Comparison of ENCODE assay signal across 10 cellular contexts in the genomic region with DNA sequence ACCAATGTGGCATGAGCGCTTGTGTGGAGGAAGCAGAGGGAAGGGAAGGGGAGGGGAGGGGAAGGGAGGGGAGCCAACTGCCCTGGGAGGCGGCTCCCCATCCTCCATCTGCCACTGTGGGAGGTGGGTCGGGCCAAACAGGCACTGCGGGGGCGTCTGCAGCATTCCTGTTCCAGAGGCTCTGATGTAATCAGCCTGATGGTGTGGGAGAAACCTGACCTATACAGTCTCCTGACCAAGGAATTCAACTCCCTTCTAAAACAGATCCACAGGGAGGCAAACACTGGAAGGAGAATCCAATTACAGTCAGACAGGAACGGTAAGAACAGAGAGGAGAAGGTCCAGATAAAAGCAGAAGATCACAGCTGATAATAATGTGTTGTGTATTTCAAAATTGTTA.
A peak's percentile ranks its signal among the peaks of the same experiment; 100 is the strongest.
DNase-seq lines count a peak whose midpoint lies in the region; ATAC-seq, FAIRE-seq and TF ChIP-seq lines count a peak whose summit lies in the region.
"Had no signal": no experiment of that assay in that cellular context is flagged by ENCODE, and none has a peak within 500 bp of the region (broad histone marks: within the 10 kb centered on the region; RNA-seq: fewer than 3 reads in every experiment).

No MANE protein-coding gene starts in this region.

- TF ChIP-seq POLR2A in H54 (IDR thresholded peaks at IDR 0.05; ENCODE audit: low read depth, low read length) = no peak

- intact Hi-C loops in pancreas (cut with DNase I) = no loop called here

- H3K9me3 Mint-ChIP-seq in glutamatergic neuron (ENCODE audit: unreplicated experiment) = peaks cover 6% of the 10 kb centered on the region

- H3K4me3 Mint-ChIP-seq in glutamatergic neuron (ENCODE audit: unreplicated experiment) = peak overlapping the region; percentile 52
- H3K4me3 Mint-ChIP-seq: activated CD8-positive, alpha-beta memory T cell treated with anti-CD3 and anti-CD28 coated beads, Interleukin-2, amount 10 ng/mL, durations not matched to agents 7 days and 5 days had no signal

- peak in 3 of 4 donors; percentile 51 to 83 (median 77) for ATAC-seq in pancreas
- ATAC-seq: activated CD8-positive, alpha-beta memory T cell treated with anti-CD3 and anti-CD28 coated beads, Interleukin-2, amount 10 ng/mL, durations not matched to agents 7 days and 5 days had no signal

- WGBS in pancreas, 2 donors = 25 to 27% methylated on average over 6 of the region's 6 CpGs

- no peak overlapping the region for H3K27ac ChIP-seq in pancreas

- FAIRE-seq in pancreas (lab: Jason Lieb, UNC) (no peak), H54 (lab: Jason Lieb, UNC) (no peak)

- no peaks in the 10 kb centered on the region for H3K36me3 Mint-ChIP-seq in glutamatergic neuron (ENCODE audit: unreplicated experiment)
- H3K36me3 Mint-ChIP-seq: activated CD8-positive, alpha-beta memory T cell treated with anti-CD3 and anti-CD28 coated beads, Interleukin-2, amount 10 ng/mL, durations not matched to agents 7 days and 5 days had no signal

- TF ChIP-seq CTCF in glutamatergic neuron (IDR thresholded peaks at IDR 0.05; ENCODE audit: partially characterized antibody, unreplicated experiment) (no peak), pancreas (IDR thresholded peaks at IDR 0.05) (no peak)

- peaks cover 8% of the 10 kb centered on the region for H3K27me3 Mint-ChIP-seq in glutamatergic neuron (ENCODE audit: unreplicated experiment)

- peaks cover 0 to 5% (median 0%) of the 10 kb centered on the region in 4 donors for H3K27me3 ChIP-seq in pancreas

- in situ Hi-C loops in G401 (cut with HindIII; ENCODE audit: low sequenced_read_pairs) = no loop called here

- peaks cover 33% of the 10 kb centered on the region for H3K4me1 Mint-ChIP-seq in glutamatergic neuron (ENCODE audit: low read depth, unreplicated experiment)

- H3K4me1 ChIP-seq in pancreas = no peaks in the 10 kb centered on the region

- no peak overlapping the region for H3K4me3 ChIP-seq in pancreas

- peak overlapping the region; percentile 74 for H3K27ac Mint-ChIP-seq in glutamatergic neuron (ENCODE audit: unreplicated experiment)
- H3K27ac Mint-ChIP-seq: activated CD8-positive, alpha-beta memory T cell treated with anti-CD3 and anti-CD28 coated beads, Interleukin-2, amount 10 ng/mL, durations not matched to agents 7 days and 5 days had no signal

- H3K9me3 ChIP-seq in pancreas = no peaks in the 10 kb centered on the region

- DNase-seq in G401 (ENCODE audit: low spot score) (peak; percentile 57), SW480 (ENCODE audit: low spot score) (peak; percentile 90), glutamatergic neuron (peak; percentile 68), pancreas (peak in 1 of 6 donors; percentile 23), NCI-H446 treated with DMSO at 0.1 percent for 48 hours (lab: John Stamatoyannopoulos, UW) (no peak), SW 1271 (lab: John Stamatoyannopoulos, UW) (no peak), H54 (ENCODE audit: insufficient read length, low spot score) (no peak)
- DNase-seq in activated CD4-positive, alpha-beta T cell treated with anti-CD3 and anti-CD28 coated beads, Interleukin-2, amount 50 U/mL, for 1 hour = no peak
- DNase-seq: activated CD8-positive, alpha-beta memory T cell treated with anti-CD3 and anti-CD28 coated beads, Interleukin-2, amount 10 ng/mL, durations not matched to agents 7 days and 5 days; occipital lobe had no signal

- no peaks in the 10 kb centered on the region for H3K36me3 ChIP-seq in pancreas

Comparison
In these comparisons a context has a peak if more than half of its experiments do, and no peak if none do; other contexts are left out.
1. DNase-seq: peak in G401 (single experiment), SW480 (single experiment) and glutamatergic neuron (single experiment); none in activated CD4-positive, alpha-beta T cell treated with anti-CD3 and anti-CD28 coated beads, Interleukin-2, amount 50 U/mL, for 1 hour (single experiment), NCI-H446 treated with DMSO at 0.1 percent for 48 hours (single experiment), SW 1271 (0 of 2) and H54 (single experiment).